ENCODE assay signal across 11 cellular contexts in the genomic region with DNA sequence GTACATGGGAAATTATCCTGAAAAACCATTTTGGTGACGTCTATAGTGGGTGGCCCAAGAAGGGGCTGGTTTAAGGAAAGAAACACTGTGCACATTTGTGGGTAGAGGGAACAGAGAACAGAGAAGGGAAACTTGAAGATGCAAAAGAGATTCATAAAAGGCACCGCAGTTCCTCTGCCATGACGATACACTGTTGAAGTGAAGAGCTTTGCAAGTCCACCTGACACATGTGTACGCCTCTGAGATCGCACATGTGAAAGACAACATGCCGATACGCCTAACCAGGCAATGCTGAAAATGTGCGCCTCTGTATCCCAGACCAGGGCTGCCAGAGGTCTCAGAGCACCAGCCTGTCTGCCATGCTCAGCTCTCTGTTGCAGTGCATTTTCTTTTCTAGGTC.
A peak's percentile ranks its signal among the peaks of the same experiment; 100 is the strongest.
DNase-seq lines count a peak whose midpoint lies in the region; ATAC-seq and FAIRE-seq lines count a peak whose summit lies in the region.
"Had no signal": no experiment of that assay in that cellular context is flagged by ENCODE, and none has a peak within 500 bp of the region (broad histone marks: within the 10 kb centered on the region; RNA-seq: fewer than 3 reads in every experiment).

No MANE protein-coding gene starts in this region.

- no peak for DNase-seq in GM18507 (ENCODE audit: extremely low spot score, insufficient read length, low read depth)
- peak; percentile 4 for DNase-seq in NAMALWA (ENCODE audit: low spot score)
- DNase-seq in natural killer cell treated with Interleukin-12 subunit alpha and Interleukin-12 subunit beta and Interleukin-15 and Interleukin-18, amount 100 ng/mL, for 72 hours (ENCODE audit: low spot score) = no peak
- DNase-seq in NCI-H2029 (lab: John Stamatoyannopoulos, UW) = no peak
- no peak for DNase-seq in NCI-H1048 (lab: John Stamatoyannopoulos, UW)
- DNase-seq in foreskin melanocyte = no peak
- DNase-seq: activated CD4-positive, alpha-beta memory T cell treated with anti-CD3 and anti-CD28 coated beads for 36 hours; dorsolateral prefrontal cortex had no signal

- no peak overlapping the region for H3K4me3 Mint-ChIP-seq in natural killer cell treated with Interleukin-12 subunit alpha and Interleukin-12 subunit beta and Interleukin-15 and Interleukin-18, amount 100 ng/mL, for 72 hours
- H3K4me3 Mint-ChIP-seq: activated CD4-positive, alpha-beta memory T cell treated with anti-CD3 and anti-CD28 coated beads for 36 hours had no signal

- H3K27me3 Mint-ChIP-seq in natural killer cell treated with Interleukin-12 subunit alpha and Interleukin-12 subunit beta and Interleukin-15 and Interleukin-18, amount 100 ng/mL, for 72 hours = no peaks in the 10 kb centered on the region
- H3K27me3 Mint-ChIP-seq: activated CD4-positive, alpha-beta memory T cell treated with anti-CD3 and anti-CD28 coated beads for 36 hours had no signal

- peaks cover 4% of the 10 kb centered on the region for H3K9me3 Mint-ChIP-seq in natural killer cell treated with Interleukin-12 subunit alpha and Interleukin-12 subunit beta and Interleukin-15 and Interleukin-18, amount 100 ng/mL, for 72 hours
- H3K9me3 Mint-ChIP-seq: activated CD4-positive, alpha-beta memory T cell treated with anti-CD3 and anti-CD28 coated beads for 36 hours had no signal

- H3K36me3 Mint-ChIP-seq in natural killer cell treated with Interleukin-12 subunit alpha and Interleukin-12 subunit beta and Interleukin-15 and Interleukin-18, amount 100 ng/mL, for 72 hours = no peaks in the 10 kb centered on the region

- no peak overlapping the region for H3K27ac Mint-ChIP-seq in natural killer cell treated with Interleukin-12 subunit alpha and Interleukin-12 subunit beta and Interleukin-15 and Interleukin-18, amount 100 ng/mL, for 72 hours
- H3K27ac Mint-ChIP-seq: activated CD4-positive, alpha-beta memory T cell treated with anti-CD3 and anti-CD28 coated beads for 36 hours had no signal

- ATAC-seq in GM21360 (IDR thresholded peaks at IDR 0.05; ENCODE audit: unreplicated experiment) (peak; percentile 94), HG02973 (IDR thresholded peaks at IDR 0.05; ENCODE audit: unreplicated experiment) (peak; percentile 97)
- ATAC-seq in natural killer cell treated with Interleukin-12 subunit alpha and Interleukin-12 subunit beta and Interleukin-15 and Interleukin-18, amount 100 ng/mL, for 72 hours = no peak
- ATAC-seq: HepG2 had no signal

- peak; percentile 78 for FAIRE-seq in GM18507 (lab: Jason Lieb, UNC)
- FAIRE-seq: HepG2 had no signal

- H3K4me1 Mint-ChIP-seq in natural killer cell treated with Interleukin-12 subunit alpha and Interleukin-12 subunit beta and Interleukin-15 and Interleukin-18, amount 100 ng/mL, for 72 hours (ENCODE audit: low read depth in 2 of 2) = no peaks in the 10 kb centered on the region

Comparison
In these comparisons a context has a peak if more than half of its experiments do, and no peak if none do; other contexts are left out.
1. ATAC-seq: peak in GM21360 (single experiment) and HG02973 (single experiment); none in natural killer cell treated with Interleukin-12 subunit alpha and Interleukin-12 subunit beta and Interleukin-15 and Interleukin-18, amount 100 ng/mL, for 72 hours (0 of 2).